ENCODE assay signal across 27 cellular contexts in genomic region chr10:35754489-35754888, GRCh38.
"Had no signal": no experiment of that assay in that cellular context is flagged by ENCODE, and none has a peak within 500 bp of the region (broad histone marks: within the 10 kb centered on the region; RNA-seq: fewer than 3 reads in every experiment).

No MANE protein-coding gene starts in this region.

- H3K9ac ChIP-seq: neural progenitor cell, parathyroid adenoma had no signal

- H3K79me2 ChIP-seq: parathyroid adenoma had no signal

- DNase-seq: natural killer cell; occipital lobe; ovary; posterior cingulate gyrus; psoas muscle; right cardiac atrium; right lobe of liver; sigmoid colon; small intestine; stimulated activated CD4-positive, alpha-beta T cell treated with anti-CD3 and anti-CD28 coated beads, Interleukin-15, amount 100 ng/mL, for 24 hours; stimulated activated CD4-positive, alpha-beta T cell treated with anti-CD3 and anti-CD28 coated beads, Interleukin-2, amount 100 ng/mL, for 24 hours; stimulated activated CD4-positive, alpha-beta T cell treated with anti-CD3 and anti-CD28 coated beads, Interleukin-4, amount 100 ng/mL, for 1 hour; stimulated activated CD4-positive, alpha-beta T cell treated with anti-CD3 and anti-CD28 coated beads, Interleukin-4, amount 100 ng/mL, for 4 hours; stimulated activated CD8-positive, alpha-beta memory T cell treated with anti-CD3 and anti-CD28 coated beads, Interleukin-4, amount 100 ng/mL, for 48 hours; stimulated activated naive CD4-positive, alpha-beta T cell; stimulated activated naive CD8-positive, alpha-beta T cell treated with anti-CD3 and anti-CD28 coated beads, Interleukin-15, amount 100 ng/mL, for 72 hours; stimulated activated naive CD8-positive, alpha-beta T cell treated with anti-CD3 and anti-CD28 coated beads, Interleukin-15, Interleukin-2, amounts not matched to agents 100 U/mL and 50 U/mL, for 24 hours; substantia nigra; testis; tibial artery; transverse colon; upper lobe of right lung; uterus had no signal

- H3K9me3 ChIP-seq: ovary, psoas muscle, right lobe of liver, suprapubic skin, testis, tibial artery, transverse colon, upper lobe of right lung, uterus had no signal

- ATAC-seq: natural killer cell; psoas muscle; right cardiac atrium; right lobe of liver; stimulated activated memory B cell treated with anti-CD40 and anti-IgM and Interleukin-4, amounts not matched to agents 10 μg/mL and 1 μg/mL and 100 μg/mL, for 72 hours; stimulated activated naive CD8-positive, alpha-beta T cell treated with anti-CD3 and anti-CD28 coated beads, Interleukin-15, amount 100 ng/mL, for 72 hours; stimulated activated naive CD8-positive, alpha-beta T cell treated with anti-CD3 and anti-CD28 coated beads, Interleukin-15, Interleukin-2, amounts not matched to agents 100 U/mL and 50 U/mL, for 24 hours; upper lobe of right lung had no signal

- H3K4me1 ChIP-seq: parathyroid adenoma, psoas muscle, right lobe of liver, sigmoid colon, suprapubic skin, testis, tibial artery, transverse colon, upper lobe of right lung, uterus had no signal

- H3K4me3 ChIP-seq: neural progenitor cell, ovary, psoas muscle, right lobe of liver, sigmoid colon, suprapubic skin, testis, tibial artery, transverse colon, upper lobe of right lung, uterus had no signal

- H3K36me3 ChIP-seq: neural progenitor cell, ovary, right lobe of liver, sigmoid colon, suprapubic skin, tibial artery, transverse colon, upper lobe of right lung, uterus had no signal

- H3K4me2 ChIP-seq: neural progenitor cell had no signal

- H3K27ac ChIP-seq: neural progenitor cell, ovary, parathyroid adenoma, psoas muscle, right lobe of liver, sigmoid colon, suprapubic skin, testis, tibial artery, transverse colon, upper lobe of right lung, uterus had no signal

- H3K27me3 ChIP-seq: neural progenitor cell, ovary, right lobe of liver, sigmoid colon, suprapubic skin, testis, tibial artery, transverse colon, upper lobe of right lung, uterus had no signal
